26 cellular contexts compared by ENCODE assay signal in the genomic region with DNA sequence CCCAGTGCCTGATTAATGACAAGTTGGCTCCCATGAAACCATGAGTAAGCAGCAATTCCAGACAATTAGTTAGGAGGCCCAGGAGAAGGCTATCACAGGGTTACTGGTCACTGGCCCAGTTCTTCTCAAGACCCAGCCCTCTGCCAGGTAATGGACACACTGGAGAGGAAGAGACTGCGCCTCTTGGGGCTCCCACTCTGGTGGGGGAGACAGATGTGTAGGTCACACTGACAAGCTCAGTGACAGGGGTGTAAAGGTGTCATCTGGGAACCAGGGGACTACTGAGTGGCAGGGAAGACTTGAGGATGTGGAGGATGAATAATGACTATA. TPM values are rescaled to one million over a fixed set of nuclear protein-coding genes. Genes with fewer than 3 reads are reported as not detected.
DNase-seq lines count a peak whose midpoint lies in the region; ATAC-seq, FAIRE-seq and TF ChIP-seq lines count a peak whose summit lies in the region.
"Had no signal": no experiment of that assay in that cellular context is flagged by ENCODE, and none has a peak within 500 bp of the region (broad histone marks: within the 10 kb centered on the region; RNA-seq: fewer than 3 reads in every experiment).

No MANE protein-coding gene starts in this region.

- peaks cover 10% of the 10 kb centered on the region for H3K4me1 Mint-ChIP-seq in activated T-cell treated with anti-CD3 and anti-CD28 coated beads, Interleukin-2, amount 50 U/mL, for 4 hours (ENCODE audit: low read depth)

- no peaks in the 10 kb centered on the region for H3K4me1 ChIP-seq in GM23248 (ENCODE audit: insufficient read depth)
- H3K4me1 ChIP-seq: SJCRH30 had no signal

- H4K20me1 ChIP-seq in GM23248 (ENCODE audit: insufficient read depth) = no peaks in the 10 kb centered on the region

- no peak overlapping the region for H3K4me3 ChIP-seq in GM23248
- H3K4me3 ChIP-seq in bronchial epithelial cell (ENCODE audit: low read depth, low read length) = no peak overlapping the region
- H3K4me3 ChIP-seq: BLaER1 treated with 17β-estradiol and CSF1 and Interleukin-3, amounts not matched to agents 10 nM and 100 nM; MG63; Peyer's patch; SJCRH30 had no signal

- no peaks in the 10 kb centered on the region for H3K36me3 Mint-ChIP-seq in activated T-cell treated with anti-CD3 and anti-CD28 coated beads, Interleukin-2, amount 50 U/mL, for 4 hours (ENCODE audit: insufficient read depth)
- H3K36me3 Mint-ChIP-seq: CD8-positive, alpha-beta T cell had no signal

- H3K4me3 Mint-ChIP-seq in activated T-cell treated with anti-CD3 and anti-CD28 coated beads, Interleukin-2, amount 50 U/mL, for 4 hours = peak overlapping the region; percentile 49

- H3K36me3 ChIP-seq in GM23248 (ENCODE audit: low read depth) (no peaks in the 10 kb centered on the region), bronchial epithelial cell (ENCODE audit: control insufficient read depth, insufficient read depth, low read length) (peaks cover 7% of the 10 kb centered on the region)
- H3K36me3 ChIP-seq: MG63, SJCRH30 had no signal

- H3K9me3 Mint-ChIP-seq in activated T-cell treated with anti-CD3 and anti-CD28 coated beads, Interleukin-2, amount 50 U/mL, for 4 hours = no peaks in the 10 kb centered on the region
- H3K9me3 Mint-ChIP-seq: CD8-positive, alpha-beta T cell had no signal

- H3K4me2 ChIP-seq in GM23248 (ENCODE audit: unreplicated experiment) = no peak overlapping the region
- H3K4me2 ChIP-seq: BLaER1 treated with 17β-estradiol and CSF1 and Interleukin-3, amounts not matched to agents 10 nM and 100 nM had no signal

- H2AFZ ChIP-seq in GM23248 = no peak overlapping the region

- ATAC-seq in activated T-cell treated with anti-CD3 and anti-CD28 coated beads, Interleukin-2, amount 50 U/mL, for 4 hours = no peak
- no peak for ATAC-seq in GM19351 (IDR thresholded peaks at IDR 0.05; ENCODE audit: unreplicated experiment)
- ATAC-seq: CD8-positive, alpha-beta T cell had no signal

- in situ Hi-C loops in GM23248 (cut with MboI) = no loop called here

- no peak for TF ChIP-seq CTCF in bronchial epithelial cell (IDR thresholded peaks at IDR 0.05; ENCODE audit: insufficient read depth, low read length, severe bottlenecking)

- no peaks in the 10 kb centered on the region for H3K9me2 ChIP-seq in GM23248 (ENCODE audit: insufficient read depth)

- H3K27me3 Mint-ChIP-seq in activated T-cell treated with anti-CD3 and anti-CD28 coated beads, Interleukin-2, amount 50 U/mL, for 4 hours (ENCODE audit: low read depth) = peaks cover 72% of the 10 kb centered on the region

- no peak for DNase-seq in activated T-cell treated with anti-CD3 and anti-CD28 coated beads, Interleukin-2, amount 50 U/mL, for 4 hours
- no peak for DNase-seq in activated T-cell treated with anti-CD3 and anti-CD28 coated beads, Interleukin-2, amount 50 U/mL, for 1 hour
- DNase-seq in GM23248 (peak; percentile 35), bronchial epithelial cell (ENCODE audit: low read depth) (no peak), retina (peak; percentile 5), inferior parietal cortex (ENCODE audit: extremely low spot score) (no peak)
- DNase-seq in activated CD4-positive, CD25-positive, alpha-beta regulatory T cell (lab: John Stamatoyannopoulos, UW) = no peak
- DNase-seq: ACHN; Calu3; CD8-positive, alpha-beta T cell; H7; MG63; NCI-H1417; NCI-H1694 treated with DMSO at 0.1 percent for 48 hours; NCI-H2081 treated with DMSO at 0.1 percent for 48 hours; NCI-H446; NCI-H526; Peyer's patch; SJCRH30 had no signal

- WGBS in GM23248 (ENCODE audit: low coverage in 1 of 2, low lambda C conversion rate in 2 of 2, missing lambda C conversion rate in 2 of 2), 2 experiments = 76 to 91% methylated on average over 1 of the region's 1 CpG

- H3K9ac ChIP-seq in GM23248 = no peak overlapping the region
- H3K9ac ChIP-seq: BLaER1 treated with 17β-estradiol and CSF1 and Interleukin-3, amounts not matched to agents 10 nM and 100 nM had no signal

- H3K27me3 ChIP-seq in GM23248 (replicated peaks; ENCODE audit: insufficient read depth) = peaks cover 14% of the 10 kb centered on the region
- H3K27me3 ChIP-seq in bronchial epithelial cell (ENCODE audit: control insufficient read depth, insufficient read depth, low read length) = peaks cover 5% of the 10 kb centered on the region
- H3K27me3 ChIP-seq: SJCRH30 had no signal

- peak; percentile 13 for FAIRE-seq in bronchial epithelial cell (lab: Jason Lieb, UNC)
- FAIRE-seq: G401.6 had no signal

- H3K79me2 ChIP-seq in GM23248 (ENCODE audit: insufficient read depth) = no peaks in the 10 kb centered on the region

- H3F3A ChIP-seq in GM23248 (ENCODE audit: insufficient read depth) = no peaks in the 10 kb centered on the region

- H3K27ac ChIP-seq in GM23248 = no peak overlapping the region
- H3K27ac ChIP-seq: 22Rv1; BLaER1 treated with 17β-estradiol and CSF1 and Interleukin-3, amounts not matched to agents 10 nM and 100 nM; Peyer's patch; SJCRH30 had no signal

- H3K9me3 ChIP-seq in GM23248 (ENCODE audit: low read depth) = no peaks in the 10 kb centered on the region
- H3K9me3 ChIP-seq: BLaER1 treated with 17β-estradiol and CSF1 and Interleukin-3, amounts not matched to agents 10 nM and 100 nM; MG63; Peyer's patch; SJCRH30 had no signal

RNA-seq across cellular contexts. Expression of gene HPCA, which starts 4.9 kb away (rescaled TPM):
- total RNA-seq in activated T-cell treated with anti-CD3 and anti-CD28 coated beads, Interleukin-2, amount 50 U/mL, for 4 hours = not detected
- not detected in 2 replicates for total RNA-seq in GM23248 (2014; rRNA removed; shearing (Covaris generic))
- not detected in 2 replicates for polyA plus RNA-seq in GM23248 (2016; fragmentation: Nextera tagmentation; extraction: Ambion mirVana)
- total RNA-seq in bronchial epithelial cell = not detected in 2 replicates
- total RNA-seq: Calu3; CD8-positive, alpha-beta T cell; Daoy; LHCN-M2; SJCRH30 had no signal

RNA-seq across cellular contexts. Expression of gene TMEM54, which starts 10.0 kb away (rescaled TPM):
- total RNA-seq in activated T-cell treated with anti-CD3 and anti-CD28 coated beads, Interleukin-2, amount 50 U/mL, for 4 hours = under 1 TPM; 0.61 to 0.89 (median 0.87) TPM
- total RNA-seq in GM23248 (2014; rRNA removed; shearing (Covaris generic)) = 41.7 and 60.4 TPM in 2 replicates
- 33.7 and 36.1 TPM in 2 replicates for polyA plus RNA-seq in GM23248 (2016; fragmentation: Nextera tagmentation; extraction: Ambion mirVana)
- 112 and 167 TPM in 2 replicates for total RNA-seq in bronchial epithelial cell
- total RNA-seq: CD8-positive, alpha-beta T cell had no signal

RNA-seq across cellular contexts. Expression of gene FNDC5, which starts 20.5 kb away (rescaled TPM):
- total RNA-seq in activated T-cell treated with anti-CD3 and anti-CD28 coated beads, Interleukin-2, amount 50 U/mL, for 4 hours = not detected
- 0.76 TPM in 1 of 2 replicates, not detected in the other for total RNA-seq in GM23248 (2014; rRNA removed; shearing (Covaris generic))
- polyA plus RNA-seq in GM23248 (2016; fragmentation: Nextera tagmentation; extraction: Ambion mirVana) = 0.15 and 0.33 TPM in 2 replicates
- not detected in 2 replicates for total RNA-seq in bronchial epithelial cell
- total RNA-seq: Calu3; CD8-positive, alpha-beta T cell; OCI-LY7 had no signal

Comparison
In these comparisons a context has a peak if more than half of its experiments do, and no peak if none do; other contexts are left out.
1. DNase-seq: peak in GM23248 (single experiment) and retina (single experiment); none in activated T-cell treated with anti-CD3 and anti-CD28 coated beads, Interleukin-2, amount 50 U/mL, for 4 hours (single experiment), activated T-cell treated with anti-CD3 and anti-CD28 coated beads, Interleukin-2, amount 50 U/mL, for 1 hour (single experiment), bronchial epithelial cell (single experiment), activated CD4-positive, CD25-positive, alpha-beta regulatory T cell (0 of 4) and inferior parietal cortex (single experiment).
2. RNA of gene TMEM54, which starts 10.0 kb away (total RNA-seq): 112 to 167 TPM in bronchial epithelial cell and 41.7 to 60.4 TPM in GM23248; 0.61 to 0.89 TPM in activated T-cell treated with anti-CD3 and anti-CD28 coated beads, Interleukin-2, amount 50 U/mL, for 4 hours; every median in the first group is over 10 times any median in the second.